1 cellular context compared by ENCODE assay signal in the genomic region with DNA sequence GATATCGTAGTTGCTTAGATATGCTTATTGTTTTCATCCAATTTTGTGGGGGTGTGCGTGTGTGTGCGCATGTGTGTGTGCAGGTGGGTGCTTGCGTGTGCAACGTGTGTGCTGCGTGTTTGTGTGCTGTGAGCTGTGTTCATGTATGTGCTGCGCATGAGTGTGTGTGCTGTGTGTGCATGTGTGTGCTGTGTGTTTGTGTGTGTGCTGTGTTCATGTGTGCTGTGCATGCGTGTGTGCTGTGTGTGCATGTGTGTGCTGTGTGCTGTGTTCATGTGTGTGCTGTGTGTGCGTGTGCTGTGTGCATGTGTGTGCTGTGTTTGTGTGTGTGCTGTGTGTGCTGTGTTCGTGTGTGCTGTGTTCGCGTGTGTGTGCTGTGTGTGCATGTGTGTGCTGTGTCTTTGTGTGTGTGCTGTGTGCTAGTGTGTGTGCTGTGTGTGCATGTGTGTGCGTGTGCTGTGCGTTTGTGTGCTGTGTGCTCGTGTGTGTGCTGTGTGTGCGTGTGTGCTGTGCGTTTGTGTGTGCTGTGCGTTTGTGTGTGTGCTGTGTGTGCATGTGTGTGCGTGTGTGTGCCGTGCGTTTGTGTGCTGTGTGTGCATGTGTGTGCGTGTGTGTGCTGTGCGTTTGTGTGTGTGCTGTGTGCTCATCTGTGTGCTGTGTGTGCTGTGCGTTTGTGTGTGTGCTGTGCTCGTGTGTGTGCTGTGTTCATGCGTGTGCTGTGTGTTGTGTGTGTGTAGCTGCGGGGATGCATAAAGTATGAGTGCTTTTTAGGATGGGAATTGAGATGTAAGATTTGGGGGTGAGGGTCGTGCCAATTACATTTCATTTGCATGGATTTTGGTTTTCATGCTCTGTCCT.
TF ChIP-seq lines count a peak whose summit lies in the region.

No MANE protein-coding gene starts in this region.

TF ChIP-seq in HepG2, 621 proteins besides CTCF, POLR2A, EP300 and RAD21 (continued from another document and continues in another):
- TF ChIP-seq ZNF407 (CRISPR knock-in tag; IDR thresholded peaks at IDR 0.05; ENCODE audit: not compliant biosample characterization) (no peak), TAF15 (IDR thresholded peaks at IDR 0.05; ENCODE audit: low read depth, low read length, poor library complexity, severe bottlenecking) (no peak), SP4 (CRISPR knock-in tag; IDR thresholded peaks at IDR 0.05) (peak; percentile 50), WIZ (CRISPR knock-in tag; IDR thresholded peaks at IDR 0.05) (0 out of 2 replicates have a peak, but pooled peaks have one; percentile 3), SNRNP70 (IDR thresholded peaks at IDR 0.05; ENCODE audit: low read depth, low read length) (no peak), NKX3-1 (CRISPR knock-in tag; IDR thresholded peaks at IDR 0.05) (no peak), MEF2D (CRISPR knock-in tag; IDR thresholded peaks at IDR 0.05) (peak; percentile 83), ZNF329 (CRISPR knock-in tag; IDR thresholded peaks at IDR 0.05; ENCODE audit: low read depth) (no peak; the same call in 1 of the 2 replicates), SOX13 (IDR thresholded peaks at IDR 0.05) (peak; percentile 41; the same call in 1 of the 2 replicates), SOX13 (CRISPR knock-in tag; conservative IDR thresholded peaks at IDR 0.05 in 1 of 2, IDR thresholded peaks at IDR 0.05 in 1 of 2) (no peak), HNRNPUL1 (IDR thresholded peaks at IDR 0.05; ENCODE audit: low read depth, low read length) (no peak), ETV6 (CRISPR knock-in tag; conservative IDR thresholded peaks at IDR 0.05) (no peak), SMARCE1 (IDR thresholded peaks at IDR 0.05; ENCODE audit: borderline replicate concordance) (no peak), KDM1A (CRISPR knock-in tag; IDR thresholded peaks at IDR 0.05) (no peak), ZNF746 (CRISPR knock-in tag; IDR thresholded peaks at IDR 0.05) (0 out of 2 replicates have a peak, but pooled peaks have one; percentile 39), ARHGAP35 (CRISPR knock-in tag; IDR thresholded peaks at IDR 0.05; ENCODE audit: borderline replicate concordance) (no peak), PLRG1 (conservative IDR thresholded peaks at IDR 0.05) (no peak), ZNF10 (CRISPR knock-in tag; IDR thresholded peaks at IDR 0.05; ENCODE audit: borderline replicate concordance, low read depth) (no peak), MLXIP (CRISPR knock-in tag; IDR thresholded peaks at IDR 0.05; ENCODE audit: borderline replicate concordance) (no peak), HDAC1 (CRISPR knock-in tag; IDR thresholded peaks at IDR 0.05) (peak; percentile 58), CENPX (CRISPR knock-in tag; IDR thresholded peaks at IDR 0.05) (no peak), IKZF5 (CRISPR knock-in tag; IDR thresholded peaks at IDR 0.05) (no peak), HIC2 (CRISPR knock-in tag; IDR thresholded peaks at IDR 0.05; ENCODE audit: low read depth) (peak; percentile 50; the same call in 1 of the 2 replicates), ZNF558 (CRISPR knock-in tag; IDR thresholded peaks at IDR 0.05; ENCODE audit: borderline replicate concordance) (peak; percentile 71), ZNF484 (CRISPR knock-in tag; IDR thresholded peaks at IDR 0.05; ENCODE audit: borderline replicate concordance, low read depth) (no peak), ZFP37 (CRISPR knock-in tag; IDR thresholded peaks at IDR 0.05; ENCODE audit: borderline replicate concordance) (0 out of 2 replicates have a peak, but pooled peaks have one; percentile 49), ZEB1 (IDR thresholded peaks at IDR 0.05; ENCODE audit: insufficient replicate concordance, low read depth) (no peak)
- TF ChIP-seq, protein P1, sequence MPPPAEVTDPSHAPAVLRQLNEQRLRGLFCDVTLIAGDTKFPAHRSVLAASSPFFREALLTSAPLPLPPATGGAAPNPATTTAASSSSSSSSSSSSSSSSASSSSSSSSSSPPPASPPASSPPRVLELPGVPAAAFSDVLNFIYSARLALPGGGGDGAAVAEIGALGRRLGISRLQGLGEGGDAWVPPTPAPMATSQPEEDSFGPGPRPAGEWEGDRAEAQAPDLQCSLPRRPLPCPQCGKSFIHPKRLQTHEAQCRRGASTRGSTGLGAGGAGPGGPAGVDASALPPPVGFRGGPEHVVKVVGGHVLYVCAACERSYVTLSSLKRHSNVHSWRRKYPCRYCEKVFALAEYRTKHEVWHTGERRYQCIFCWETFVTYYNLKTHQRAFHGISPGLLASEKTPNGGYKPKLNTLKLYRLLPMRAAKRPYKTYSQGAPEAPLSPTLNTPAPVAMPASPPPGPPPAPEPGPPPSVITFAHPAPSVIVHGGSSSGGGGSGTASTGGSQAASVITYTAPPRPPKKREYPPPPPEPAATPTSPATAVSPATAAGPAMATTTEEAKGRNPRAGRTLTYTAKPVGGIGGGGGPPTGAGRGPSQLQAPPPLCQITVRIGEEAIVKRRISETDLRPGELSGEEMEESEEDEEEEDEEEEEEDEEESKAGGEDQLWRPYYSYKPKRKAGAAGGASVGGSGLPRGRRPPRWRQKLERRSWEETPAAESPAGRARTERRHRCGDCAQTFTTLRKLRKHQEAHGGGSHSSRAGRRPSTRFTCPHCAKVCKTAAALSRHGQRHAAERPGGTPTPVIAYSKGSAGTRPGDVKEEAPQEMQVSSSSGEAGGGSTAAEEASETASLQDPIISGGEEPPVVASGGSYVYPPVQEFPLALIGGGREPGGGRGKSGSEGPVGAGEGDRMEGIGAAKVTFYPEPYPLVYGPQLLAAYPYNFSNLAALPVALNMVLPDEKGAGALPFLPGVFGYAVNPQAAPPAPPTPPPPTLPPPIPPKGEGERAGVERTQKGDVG (CRISPR knock-in tag; IDR thresholded peaks at IDR 0.05; ENCODE audit: borderline replicate concordance) = peak; percentile 94; the same call in 1 of the 2 replicates
- TF ChIP-seq, protein P2, sequence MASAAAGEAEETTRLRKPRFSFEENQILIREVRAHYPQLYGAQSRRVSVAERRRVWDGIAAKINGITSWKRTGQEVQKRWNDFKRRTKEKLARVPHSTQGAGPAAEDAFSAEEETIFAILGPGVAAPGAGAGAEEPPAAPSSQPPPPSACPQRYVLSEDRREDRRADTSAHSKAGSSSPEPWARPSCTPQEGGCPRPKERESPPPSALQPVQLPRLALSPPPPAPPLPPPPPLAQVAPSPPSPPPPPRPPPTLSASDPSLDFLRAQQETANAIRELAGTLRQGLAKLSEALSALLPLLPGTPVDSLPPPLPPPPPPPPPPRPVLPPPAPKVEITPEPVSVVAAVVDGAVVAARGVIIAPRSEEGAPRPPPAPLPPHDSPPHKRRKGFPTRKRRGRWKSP (CRISPR knock-in tag; IDR thresholded peaks at IDR 0.05) = no peak
- TF ChIP-seq, protein P3, sequence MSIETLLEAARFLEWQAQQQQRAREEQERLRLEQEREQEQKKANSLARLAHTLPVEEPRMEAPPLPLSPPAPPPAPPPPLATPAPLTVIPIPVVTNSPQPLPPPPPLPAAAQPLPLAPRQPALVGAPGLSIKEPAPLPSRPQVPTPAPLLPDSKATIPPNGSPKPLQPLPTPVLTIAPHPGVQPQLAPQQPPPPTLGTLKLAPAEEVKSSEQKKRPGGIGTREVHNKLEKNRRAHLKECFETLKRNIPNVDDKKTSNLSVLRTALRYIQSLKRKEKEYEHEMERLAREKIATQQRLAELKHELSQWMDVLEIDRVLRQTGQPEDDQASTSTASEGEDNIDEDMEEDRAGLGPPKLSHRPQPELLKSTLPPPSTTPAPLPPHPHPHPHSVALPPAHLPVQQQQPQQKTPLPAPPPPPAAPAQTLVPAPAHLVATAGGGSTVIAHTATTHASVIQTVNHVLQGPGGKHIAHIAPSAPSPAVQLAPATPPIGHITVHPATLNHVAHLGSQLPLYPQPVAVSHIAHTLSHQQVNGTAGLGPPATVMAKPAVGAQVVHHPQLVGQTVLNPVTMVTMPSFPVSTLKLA (IDR thresholded peaks at IDR 0.05) = peak; percentile 66; the same call in 1 of the 2 replicates
- TF ChIP-seq, protein P4, sequence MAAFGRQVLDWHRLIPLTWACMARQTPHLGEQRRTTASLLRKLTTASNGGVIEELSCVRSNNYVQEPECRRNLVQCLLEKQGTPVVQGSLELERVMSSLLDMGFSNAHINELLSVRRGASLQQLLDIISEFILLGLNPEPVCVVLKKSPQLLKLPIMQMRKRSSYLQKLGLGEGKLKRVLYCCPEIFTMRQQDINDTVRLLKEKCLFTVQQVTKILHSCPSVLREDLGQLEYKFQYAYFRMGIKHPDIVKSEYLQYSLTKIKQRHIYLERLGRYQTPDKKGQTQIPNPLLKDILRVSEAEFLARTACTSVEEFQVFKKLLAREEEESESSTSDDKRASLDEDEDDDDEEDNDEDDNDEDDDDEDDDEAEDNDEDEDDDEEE (CRISPR knock-in tag; IDR thresholded peaks at IDR 0.05) = peak; percentile 85; the same call in 1 of the 2 replicates
